1 cellular context compared by ENCODE assay signal in genomic region chr6:32177788-32178546, GRCh38.
TF ChIP-seq lines count a peak whose summit lies in the region.

TSS of gene RNF5 (plus strand) at chr6:32178405. CDS start at chr6:32178512, 107 bp downstream.

TF ChIP-seq in HepG2, 621 proteins besides CTCF, POLR2A, EP300 and RAD21 (continued from another document and continues in another):
- TF ChIP-seq HINFP (CRISPR knock-in tag; IDR thresholded peaks at IDR 0.05; ENCODE audit: low read depth) (no peak), ETV5 (CRISPR knock-in tag; IDR thresholded peaks at IDR 0.05; ENCODE audit: borderline replicate concordance) (no peak; the same call in none of the 2 replicates), ARID3A (IDR thresholded peaks at IDR 0.05; ENCODE audit: low read depth, low read length) (peak; percentile 74), ZNF430 (CRISPR knock-in tag; IDR thresholded peaks at IDR 0.05) (no peak; the same call in 1 of the 2 replicates), MXD4 (CRISPR knock-in tag; IDR thresholded peaks at IDR 0.05) (no peak), ZNF614 (CRISPR knock-in tag; IDR thresholded peaks at IDR 0.05; ENCODE audit: borderline replicate concordance) (peak; percentile 14; the same call in 1 of the 2 replicates), MYC (CRISPR knock-in tag; IDR thresholded peaks at IDR 0.05; ENCODE audit: borderline replicate concordance) (no peak), EZH2 (conservative IDR thresholded peaks at IDR 0.05; ENCODE audit: low read depth, low read length) (no peak), CENPBD1 (CRISPR knock-in tag; IDR thresholded peaks at IDR 0.05; ENCODE audit: borderline replicate concordance, low read depth) (no peak), CCAR2 (optimal IDR thresholded peaks at IDR 0.05; ENCODE audit: low read depth, low read length) (no peak), ASH2L (IDR thresholded peaks at IDR 0.05; ENCODE audit: insufficient read length, low read depth, low read length) (peak; percentile 47), KDM1A (CRISPR knock-in tag; IDR thresholded peaks at IDR 0.05) (no peak), GABPB1 (CRISPR knock-in tag; IDR thresholded peaks at IDR 0.05) (peak; percentile 31; the same call in 1 of the 2 replicates), ZNF777 (CRISPR knock-in tag; IDR thresholded peaks at IDR 0.05) (no peak), TRIM24 (CRISPR knock-in tag; IDR thresholded peaks at IDR 0.05) (no peak), THAP7 (CRISPR knock-in tag; IDR thresholded peaks at IDR 0.05) (no peak), ZSCAN21 (CRISPR knock-in tag; IDR thresholded peaks at IDR 0.05; ENCODE audit: borderline replicate concordance) (no peak), SMYD3 (CRISPR knock-in tag; IDR thresholded peaks at IDR 0.05) (no peak), KLF16 (CRISPR knock-in tag; IDR thresholded peaks at IDR 0.05) (no peak), ZNF274 (CRISPR knock-in tag; IDR thresholded peaks at IDR 0.05) (no peak; the same call in 1 of the 2 replicates), ZNF772 (CRISPR knock-in tag; IDR thresholded peaks at IDR 0.05) (peak; percentile 78; the same call in 1 of the 2 replicates), BRF2 (CRISPR knock-in tag; IDR thresholded peaks at IDR 0.05) (no peak), ZNF7 (CRISPR knock-in tag; IDR thresholded peaks at IDR 0.05) (no peak), ZNF317 (CRISPR knock-in tag; IDR thresholded peaks at IDR 0.05) (no peak), NCOR1 (IDR thresholded peaks at IDR 0.05; ENCODE audit: borderline replicate concordance, low read length) (peak; percentile 91; the same call in 1 of the 2 replicates), JDP2 (CRISPR knock-in tag; IDR thresholded peaks at IDR 0.05; ENCODE audit: borderline replicate concordance) (no peak), MXD1 (CRISPR knock-in tag; IDR thresholded peaks at IDR 0.05) (no peak), SP4 (CRISPR knock-in tag; IDR thresholded peaks at IDR 0.05) (peak; percentile 91), DR1 (CRISPR knock-in tag; IDR thresholded peaks at IDR 0.05) (0 out of 2 replicates have a peak, but pooled peaks have one; percentile 5), ZNF780A (CRISPR knock-in tag; IDR thresholded peaks at IDR 0.05) (no peak), ZNF281 (CRISPR knock-in tag; IDR thresholded peaks at IDR 0.05; ENCODE audit: borderline replicate concordance) (no peak), CBFB (CRISPR knock-in tag; IDR thresholded peaks at IDR 0.05) (no peak), ZNF670 (CRISPR knock-in tag; IDR thresholded peaks at IDR 0.05; ENCODE audit: borderline replicate concordance) (no peak), ZNF20 (CRISPR knock-in tag; IDR thresholded peaks at IDR 0.05) (no peak), MEF2D (CRISPR knock-in tag; IDR thresholded peaks at IDR 0.05) (no peak), ZNF549 (CRISPR knock-in tag; IDR thresholded peaks at IDR 0.05) (no peak), NFIB (CRISPR knock-in tag; IDR thresholded peaks at IDR 0.05; ENCODE audit: borderline replicate concordance) (no peak), ZNF230 (CRISPR knock-in tag; IDR thresholded peaks at IDR 0.05) (no peak), SNAI1 (CRISPR knock-in tag; IDR thresholded peaks at IDR 0.05; ENCODE audit: borderline replicate concordance) (no peak), SIX4 (CRISPR knock-in tag; IDR thresholded peaks at IDR 0.05) (no peak), ZNF616 (CRISPR knock-in tag; IDR thresholded peaks at IDR 0.05; ENCODE audit: low read depth) (no peak), PAXIP1 (CRISPR knock-in tag; conservative IDR thresholded peaks at IDR 0.05) (peak; percentile 79), NFIC (IDR thresholded peaks at IDR 0.05; ENCODE audit: low read length) (no peak), ZNF609 (CRISPR knock-in tag; IDR thresholded peaks at IDR 0.05; ENCODE audit: borderline replicate concordance) (no peak), IRF1 (CRISPR knock-in tag; IDR thresholded peaks at IDR 0.05; ENCODE audit: low read depth) (no peak), FIP1L1 (IDR thresholded peaks at IDR 0.05; ENCODE audit: borderline replicate concordance, insufficient read depth, low read depth, low read length) (no peak), NR0B2 (CRISPR knock-in tag; IDR thresholded peaks at IDR 0.05) (no peak), ZNF720 (CRISPR knock-in tag; IDR thresholded peaks at IDR 0.05) (no peak), MBNL3 (CRISPR knock-in tag; conservative IDR thresholded peaks at IDR 0.05) (no peak), NCOA2 (CRISPR knock-in tag; IDR thresholded peaks at IDR 0.05) (no peak; the same call in 1 of the 2 replicates)
